In genomic region chr5:81749186-81749561, GRCh38 we compare ENCODE assay signal across 8 cellular contexts. TPM values are rescaled to one million over a fixed set of nuclear protein-coding genes. Genes with fewer than 3 reads are reported as not detected.
A peak's percentile ranks its signal among the peaks of the same experiment; 100 is the strongest.
DNase-seq lines count a peak whose midpoint lies in the region; ATAC-seq, FAIRE-seq and TF ChIP-seq lines count a peak whose summit lies in the region.

No MANE protein-coding gene starts in this region.

- no peak for TF ChIP-seq POLR2A in HepG2 (IDR thresholded peaks at IDR 0.05; ENCODE audit: insufficient read depth in 1 of 2, low read depth in 2 of 2, low read length in 2 of 2)

- peak overlapping the region; percentile 92 for H3K4me3 Mint-ChIP-seq in activated naive CD4-positive, alpha-beta T cell treated with anti-CD3 and anti-CD28 coated beads for 36 hours
- peak overlapping the region; percentile 94 for H3K4me3 Mint-ChIP-seq in astrocyte (ENCODE audit: unreplicated experiment)

- no peak for TF ChIP-seq RAD21 in HepG2 (CRISPR knock-in tag; IDR thresholded peaks at IDR 0.05)

- H3K27ac ChIP-seq in astrocyte (ENCODE audit: low read depth, low read length): no peak overlapping the region
- no peak overlapping the region for H3K27ac ChIP-seq in HepG2 (ENCODE audit: extremely low read length, insufficient read depth, low read length)
- peak overlapping the region; percentile 95 to 98 for H3K27ac ChIP-seq in tibial artery

- H3K36me3 ChIP-seq in astrocyte (ENCODE audit: insufficient read depth, low read length) (no peaks in the 10 kb centered on the region), HepG2 (replicated peaks in 1 of 2; ENCODE audit: control insufficient read depth in 1 of 2, insufficient read depth in 2 of 2, low read length in 2 of 2) (no peaks in the 10 kb centered on the region), tibial artery (no peaks in the 10 kb centered on the region)

- ATAC-seq in HepG2 (no peak), GM21360 (IDR thresholded peaks at IDR 0.05; ENCODE audit: unreplicated experiment) (no peak), GM18858 (IDR thresholded peaks at IDR 0.05; ENCODE audit: unreplicated experiment) (no peak)

- BruUV-seq in HepG2 (replicated peaks; lab: Mats Ljungman, UMichigan): no TSS peak

- H3K4me2 ChIP-seq in astrocyte (ENCODE audit: low read length) (peak overlapping the region; percentile 86), HepG2 (ENCODE audit: low read depth, low read length) (no peak overlapping the region)

- no peaks in the 10 kb centered on the region for H3K9me3 ChIP-seq in astrocyte (ENCODE audit: insufficient read depth, low read depth, low read length)
- H3K9me3 ChIP-seq in HepG2 (ENCODE audit: low read length): no peaks in the 10 kb centered on the region
- no peaks in the 10 kb centered on the region for H3K9me3 ChIP-seq in tibial artery

- H3K9ac ChIP-seq in astrocyte (ENCODE audit: low read length): peak overlapping the region; percentile 67
- H3K9ac ChIP-seq in HepG2 (ENCODE audit: insufficient read depth, low read depth, low read length): no peak overlapping the region

- POLR2A ChIA-PET in HepG2 (lab: Yijun Ruan, JAX): no interaction called here

- peak overlapping the region; percentile 61 for H3K4me3 ChIP-seq in astrocyte (ENCODE audit: insufficient read depth, low read depth, low read length)
- H3K4me3 ChIP-seq in HepG2 (replicated peaks in 1 of 3; ENCODE audit: insufficient read depth in 1 of 3, low read depth in 2 of 3, low read length in 3 of 3): no peak overlapping the region
- H3K4me3 ChIP-seq in tibial artery: peak overlapping the region; percentile 94 to 99

- TF ChIP-seq EP300 in HepG2 (IDR thresholded peaks at IDR 0.05; ENCODE audit: low read depth in 2 of 2, low read length in 2 of 2): no peak
- TF ChIP-seq EP300 in HepG2 (CRISPR knock-in tag; IDR thresholded peaks at IDR 0.05; ENCODE audit: borderline replicate concordance): no peak

- peaks cover 6% of the 10 kb centered on the region for H3K79me2 ChIP-seq in astrocyte (ENCODE audit: insufficient read depth, low read length)
- no peaks in the 10 kb centered on the region for H3K79me2 ChIP-seq in HepG2 (ENCODE audit: insufficient read depth, low read length)

- TF ChIP-seq CTCF in astrocyte (IDR thresholded peaks at IDR 0.05; ENCODE audit: insufficient read depth, low read depth, low read length) (no peak), HepG2 (CRISPR knock-in tag; IDR thresholded peaks at IDR 0.05) (no peak), tibial artery (IDR thresholded peaks at IDR 0.05) (no peak)

- CTCF ChIA-PET in activated naive CD4-positive, alpha-beta T cell treated with anti-CD3 and anti-CD28 coated beads for 36 hours (lab: Charles Lee): interaction anchor here (0.7 to 1.2 kb wide), 2 partner anchors 10 to 31 kb away, joined by 3 read pairs; no protein-coding TSS in a partner anchor
- CTCF ChIA-PET in HepG2 (lab: Yijun Ruan, JAX; ENCODE audit: low intra/inter-chr PET ratio, low total read pairs): no interaction called here

- no peak for DNase-seq in activated naive CD4-positive, alpha-beta T cell treated with anti-CD3 and anti-CD28 coated beads for 36 hours
- DNase-seq in activated naive CD4-positive, alpha-beta T cell treated with Interleukin-2 at 50 U/mL for 16 hours: no peak
- DNase-seq in astrocyte (ENCODE audit: low read depth) (no peak), HepG2 (ENCODE audit: low spot score) (no peak), tibial artery (no peak)
- no peak for DNase-seq in stimulated activated CD4-positive, alpha-beta T cell treated with anti-CD3 and anti-CD28 coated beads, Interleukin-12 subunit alpha, Interleukin-12 subunit beta, amount 100 ng/mL, for 4 hours

- H3K9me3 Mint-ChIP-seq in activated naive CD4-positive, alpha-beta T cell treated with anti-CD3 and anti-CD28 coated beads for 36 hours: no peaks in the 10 kb centered on the region
- H3K9me3 Mint-ChIP-seq in astrocyte (ENCODE audit: unreplicated experiment): no peaks in the 10 kb centered on the region

- peaks cover 4% of the 10 kb centered on the region for H3K36me3 Mint-ChIP-seq in activated naive CD4-positive, alpha-beta T cell treated with anti-CD3 and anti-CD28 coated beads for 36 hours (ENCODE audit: low read depth)
- H3K36me3 Mint-ChIP-seq in astrocyte (ENCODE audit: low read depth, unreplicated experiment): no peaks in the 10 kb centered on the region

- FAIRE-seq in astrocyte (lab: Jason Lieb, UNC) (no peak), HepG2 (lab: Jason Lieb, UNC) (no peak)

- in situ Hi-C loops in HepG2 (cut with HindIII; ENCODE audit: extremely low pct_ligation_motif_present, low pct_unique_long_range_greater_than_20kb): no loop called here

- H3K27me3 Mint-ChIP-seq in activated naive CD4-positive, alpha-beta T cell treated with anti-CD3 and anti-CD28 coated beads for 36 hours (ENCODE audit: low read depth): no peaks in the 10 kb centered on the region
- H3K27me3 Mint-ChIP-seq in astrocyte (ENCODE audit: low read depth, unreplicated experiment): no peaks in the 10 kb centered on the region

- no peaks in the 10 kb centered on the region for H3K27me3 ChIP-seq in astrocyte (ENCODE audit: insufficient read depth, low read length)
- peaks cover 0 to 26% of the 10 kb centered on the region in 2 experiments; a peak in 4 of 5 replicates for H3K27me3 ChIP-seq in HepG2 (ENCODE audit: control insufficient read depth in 1 of 2, insufficient read depth in 2 of 2, low read length in 2 of 2)
- H3K27me3 ChIP-seq in tibial artery: no peaks in the 10 kb centered on the region

- peaks cover 14% of the 10 kb centered on the region for H3K4me1 ChIP-seq in astrocyte (ENCODE audit: insufficient read depth, low read length)
- no peaks in the 10 kb centered on the region for H3K4me1 ChIP-seq in HepG2 (ENCODE audit: insufficient read depth, low read length)
- H3K4me1 ChIP-seq in tibial artery: peaks cover 0 to 77% (median 38%) of the 10 kb centered on the region in 4 donors

- H3K27ac Mint-ChIP-seq in activated naive CD4-positive, alpha-beta T cell treated with anti-CD3 and anti-CD28 coated beads for 36 hours: peak overlapping the region; percentile 46
- peak overlapping the region; percentile 26 for H3K27ac Mint-ChIP-seq in astrocyte (ENCODE audit: unreplicated experiment)

- H2AFZ ChIP-seq in astrocyte (ENCODE audit: low read depth, low read length) (no peak overlapping the region), HepG2 (ENCODE audit: low read length) (no peak overlapping the region)

- H4K20me1 ChIP-seq in astrocyte (ENCODE audit: insufficient read depth, low read length) (peaks cover 22% of the 10 kb centered on the region), HepG2 (ENCODE audit: insufficient read depth, low read length) (0 out of 2 replicates have a peak, but pooled peaks cover 3% of the 10 kb centered on the region)

- H3K4me1 Mint-ChIP-seq in activated naive CD4-positive, alpha-beta T cell treated with anti-CD3 and anti-CD28 coated beads for 36 hours (ENCODE audit: low read depth): peaks cover 35% of the 10 kb centered on the region
- H3K4me1 Mint-ChIP-seq in astrocyte (ENCODE audit: low read depth, unreplicated experiment): peaks cover 35% of the 10 kb centered on the region

- intact Hi-C loops in activated naive CD4-positive, alpha-beta T cell treated with anti-CD3 and anti-CD28 coated beads for 36 hours (cut with micrococcal nuclease): loop anchor here (1.0 to 10.0 kb wide), 6 partner anchors 11 to 1326 kb away; partner anchors contain the start of genes TMEM167A and XRCC4
- intact Hi-C loops in HepG2 (cut with micrococcal nuclease; ENCODE audit: unreplicated experiment): no loop called here
- intact Hi-C loops in tibial artery (cut with DNase I; ENCODE audit: low total_unique reads): loop anchor here (2.0 to 10.0 kb wide), 2 partner anchors 242 to 324 kb away; no protein-coding TSS in a partner anchor

- WGBS in HepG2 (ENCODE audit: low lambda C conversion rate): 71% methylated on average over 7 of the region's 7 CpGs

TF ChIP-seq in HepG2, 621 proteins besides CTCF, POLR2A, EP300 and RAD21:
- TF ChIP-seq ZNF589 (CRISPR knock-in tag; conservative IDR thresholded peaks at IDR 0.05) (no peak), CBX2 (IDR thresholded peaks at IDR 0.05; ENCODE audit: low read depth, low read length) (0 out of 2 replicates have a peak, but pooled peaks have one; percentile 91), CBX2 (CRISPR knock-in tag; IDR thresholded peaks at IDR 0.05; ENCODE audit: low read depth) (no peak)
TF ChIP-seq in HepG2: peak in this region for 1.

RNA-seq across cellular contexts. Expression of gene SSBP2, which starts 1.7 kb away (rescaled TPM):
- 10 to 100 TPM; 14.5 to 14.7 TPM for total RNA-seq in activated naive CD4-positive, alpha-beta T cell treated with anti-CD3 and anti-CD28 coated beads for 36 hours
- total RNA-seq in astrocyte (59.8 and 73.2 TPM in 2 replicates), HepG2 (2016; rRNA removed; fragmentation: Illumina TruSeq; extraction: Trizol) (not detected in 2 replicates)
- total RNA-seq in HepG2 (2016; cell fraction: cytosol; rRNA removed; fragmentation: Illumina TruSeq; extraction: Trizol; ENCODE audit: low read depth): not detected in 2 replicates
- total RNA-seq in HepG2 (2016; cell fraction: insoluble cytoplasmic fraction; rRNA removed; fragmentation: Illumina TruSeq; extraction: Trizol): not detected in 2 replicates
- total RNA-seq in HepG2 (2016; cell fraction: membrane; rRNA removed; fragmentation: Illumina TruSeq; extraction: Trizol): 0.19 TPM in 1 of 2 replicates, not detected in the other
- not detected in 2 replicates for total RNA-seq in HepG2 (2016; cell fraction: nucleus; rRNA removed; fragmentation: Illumina TruSeq; extraction: Trizol)
- 0.01 and 0.16 TPM in 2 replicates for polyA plus RNA-seq in HepG2 (2011; rRNA removed)
- 0.05 and 0.09 TPM in 2 replicates for polyA plus RNA-seq in HepG2 (2011; cell fraction: cytosol; rRNA removed)
- 0.59 and 0.85 TPM in 2 replicates for polyA plus RNA-seq in HepG2 (2011; cell fraction: nucleus; rRNA removed)
- not detected in 2 replicates for polyA plus RNA-seq in HepG2 (2012)
- polyA plus RNA-seq in HepG2 (2016; cell fraction: cytosol; fragmentation: Illumina TruSeq; extraction: Trizol; ENCODE audit: low read depth): not detected in 2 replicates
- not detected in 2 replicates for polyA plus RNA-seq in HepG2 (2016; cell fraction: insoluble cytoplasmic fraction; fragmentation: Illumina TruSeq; extraction: Trizol; ENCODE audit: low read depth)
- not detected in 2 replicates for polyA plus RNA-seq in HepG2 (2016; cell fraction: membrane; fragmentation: Illumina TruSeq; extraction: Trizol; ENCODE audit: low read depth)
- not detected in 2 replicates for polyA plus RNA-seq in HepG2 (2016; cell fraction: nucleus; fragmentation: Illumina TruSeq; extraction: Trizol; ENCODE audit: insufficient read depth, low read depth)
- 7.6 TPM in 1 of 2 replicates, not detected in the other for polyA minus RNA-seq in HepG2 (2011; rRNA and poly(A)+ RNA removed; ENCODE audit: low replicate concordance)
- not detected in 2 replicates for polyA minus RNA-seq in HepG2 (2011; cell fraction: cytosol; rRNA and poly(A)+ RNA removed)
- polyA minus RNA-seq in HepG2 (2011; cell fraction: nucleus; rRNA and poly(A)+ RNA removed): 0.52 and 0.99 TPM in 2 replicates

Comparison
In these comparisons a context has a peak if more than half of its experiments do, and no peak if none do; other contexts are left out.
1. H3K27ac ChIP-seq: peak in tibial artery (2 of 2); none in astrocyte (single experiment) and HepG2 (single experiment).
2. H3K4me3 ChIP-seq: peak in astrocyte (single experiment) and tibial artery (2 of 2); none in HepG2 (0 of 3).
3. RNA of gene SSBP2, which starts 1.7 kb away (total RNA-seq): 59.8 to 73.2 TPM in astrocyte and 14.5 to 14.7 TPM in activated naive CD4-positive, alpha-beta T cell treated with anti-CD3 and anti-CD28 coated beads for 36 hours; 0.19 TPM in HepG2; every median in the first group is over 10 times any median in the second.